In genomic region chr1:117657031-117657430, GRCh38 we compare ENCODE assay signal across 9 cellular contexts. TPM values are rescaled to one million over a fixed set of nuclear protein-coding genes. Genes with fewer than 3 reads are reported as not detected.
DNase-seq lines count a peak whose midpoint lies in the region; ATAC-seq and TF ChIP-seq lines count a peak whose summit lies in the region.
"Had no signal": no experiment of that assay in that cellular context is flagged by ENCODE, and none has a peak within 500 bp of the region (broad histone marks: within the 10 kb centered on the region; RNA-seq: fewer than 3 reads in every experiment).

No MANE protein-coding gene starts in this region.

- peak overlapping the region; percentile 57 for H3K27ac Mint-ChIP-seq in stimulated activated naive CD8-positive, alpha-beta T cell treated with anti-CD3 and anti-CD28 coated beads, Interleukin-15, Interleukin-2, amounts not matched to agents 100 ng/mL and 50 ng/mL, for 24 hours

- no peaks in the 10 kb centered on the region for H3K27me3 ChIP-seq in sigmoid colon

- no peak for ATAC-seq in stimulated activated naive CD8-positive, alpha-beta T cell treated with anti-CD3 and anti-CD28 coated beads, Interleukin-15, Interleukin-2, amounts not matched to agents 100 U/mL and 50 U/mL, for 24 hours
- no peak for ATAC-seq in HG03378 (IDR thresholded peaks at IDR 0.05; ENCODE audit: unreplicated experiment)
- ATAC-seq in GM21390 (IDR thresholded peaks at IDR 0.05; ENCODE audit: unreplicated experiment) = no peak

- H3K9me3 ChIP-seq in sigmoid colon = no peaks in the 10 kb centered on the region

- intact Hi-C loops in sigmoid colon (cut with DNase I) = no loop called here

- no peak overlapping the region for H3K4me3 Mint-ChIP-seq in stimulated activated naive CD8-positive, alpha-beta T cell treated with anti-CD3 and anti-CD28 coated beads, Interleukin-15, Interleukin-2, amounts not matched to agents 100 ng/mL and 50 ng/mL, for 24 hours

- no peaks in the 10 kb centered on the region for H3K36me3 ChIP-seq in sigmoid colon

- WGBS in sigmoid colon, 2 donors = 51 to 60% methylated on average over 3 of the region's 3 CpGs

- peaks cover 0 to 10% (median 0%) of the 10 kb centered on the region in 4 donors for H3K4me1 ChIP-seq in sigmoid colon

- H3K27me3 Mint-ChIP-seq in stimulated activated naive CD8-positive, alpha-beta T cell treated with anti-CD3 and anti-CD28 coated beads, Interleukin-15, Interleukin-2, amounts not matched to agents 100 ng/mL and 50 ng/mL, for 24 hours = peaks cover 30% of the 10 kb centered on the region

- no peak for DNase-seq in stimulated activated naive CD8-positive, alpha-beta T cell treated with anti-CD3 and anti-CD28 coated beads, Interleukin-15, Interleukin-2, amounts not matched to agents 100 U/mL and 50 U/mL, for 24 hours
- DNase-seq in T1000 (lab: John Stamatoyannopoulos, UW) (peak; percentile 23), fibroblast of the aortic adventitia (ENCODE audit: low read depth) (peak; percentile 66), sigmoid colon (no peak), cerebellar cortex (ENCODE audit: low spot score) (no peak)
- DNase-seq: NCI-H524 had no signal

- peaks cover 3% of the 10 kb centered on the region for H3K36me3 Mint-ChIP-seq in stimulated activated naive CD8-positive, alpha-beta T cell treated with anti-CD3 and anti-CD28 coated beads, Interleukin-15, Interleukin-2, amounts not matched to agents 100 ng/mL and 50 ng/mL, for 24 hours (ENCODE audit: low read depth)

- TF ChIP-seq EP300 in sigmoid colon (IDR thresholded peaks at IDR 0.05) = no peak

- TF ChIP-seq CTCF in fibroblast of the aortic adventitia (IDR thresholded peaks at IDR 0.05; ENCODE audit: insufficient read depth, low read length) (no peak), sigmoid colon (IDR thresholded peaks at IDR 0.05) (no peak)

- peaks cover 96% of the 10 kb centered on the region for H3K4me1 Mint-ChIP-seq in stimulated activated naive CD8-positive, alpha-beta T cell treated with anti-CD3 and anti-CD28 coated beads, Interleukin-15, Interleukin-2, amounts not matched to agents 100 ng/mL and 50 ng/mL, for 24 hours (ENCODE audit: low read depth)

- TF ChIP-seq POLR2A in sigmoid colon (IDR thresholded peaks at IDR 0.05) = no peak

- no peak overlapping the region for H3K27ac ChIP-seq in sigmoid colon

- H3K9me3 Mint-ChIP-seq in stimulated activated naive CD8-positive, alpha-beta T cell treated with anti-CD3 and anti-CD28 coated beads, Interleukin-15, Interleukin-2, amounts not matched to agents 100 ng/mL and 50 ng/mL, for 24 hours = peaks cover 6% of the 10 kb centered on the region

- no peak overlapping the region for H3K4me3 ChIP-seq in fibroblast of the aortic adventitia (ENCODE audit: low read depth, low read length)
- no peak overlapping the region for H3K4me3 ChIP-seq in sigmoid colon

RNA-seq across cellular contexts. Expression of gene TENT5C, which starts 51.2 kb away (rescaled TPM):
- 0.45 and 5.5 TPM in 2 replicates for total RNA-seq in fibroblast of the aortic adventitia (ENCODE audit: low replicate concordance)
- total RNA-seq in sigmoid colon = 1 to 10 TPM; 2.8 to 7.1 (median 5.1) TPM
- 10 to 100 TPM in 1 of 3 donors, 1 to 10 TPM in 2; 4.2 to 10.3 (median 9.9) TPM for polyA plus RNA-seq in sigmoid colon

Comparison
In these comparisons a context has a peak if more than half of its experiments do, and no peak if none do; other contexts are left out.
1. DNase-seq: peak in T1000 (single experiment) and fibroblast of the aortic adventitia (single experiment); none in stimulated activated naive CD8-positive, alpha-beta T cell treated with anti-CD3 and anti-CD28 coated beads, Interleukin-15, Interleukin-2, amounts not matched to agents 100 U/mL and 50 U/mL, for 24 hours (single experiment), sigmoid colon (single experiment) and cerebellar cortex (single experiment).